Comparison of ENCODE assay signal across 8 cellular contexts in genomic region chr10:112376578-112376855, GRCh38. TPM values are rescaled to one million over a fixed set of nuclear protein-coding genes. Genes with fewer than 3 reads are reported as not detected.
DNase-seq lines count a peak whose midpoint lies in the region; ATAC-seq lines count a peak whose summit lies in the region.

No MANE protein-coding gene starts in this region.

- DNase-seq in DMS53 (lab: John Stamatoyannopoulos, UW) (peak; percentile 45), DMS53 treated with DMSO at 0.1 percent for 48 hours (lab: John Stamatoyannopoulos, UW; ENCODE audit: unreplicated experiment) (no peak), A172 (ENCODE audit: low spot score) (no peak), OCI-M2 (lab: John Stamatoyannopoulos, UW; ENCODE audit: unreplicated experiment) (no peak), ACHN (no peak)
- DNase-seq in naive thymus-derived CD8-positive, alpha-beta T cell: no peak

- POLR2A ChIA-PET in naive thymus-derived CD8-positive, alpha-beta T cell (lab: Charles Lee): interaction anchor here (1.0 to 3.7 kb wide), 3 partner anchors 10 to 70 kb away, joined by 4 to 37 read pairs (median 20); partner anchors contain the start of genes VTI1A and ZDHHC6

- H3K9me3 Mint-ChIP-seq in activated naive CD8-positive, alpha-beta T cell (ENCODE audit: low read depth): no peaks in the 10 kb centered on the region
- no peaks in the 10 kb centered on the region for H3K9me3 Mint-ChIP-seq in naive thymus-derived CD8-positive, alpha-beta T cell

- peaks cover 85% of the 10 kb centered on the region for H3K4me1 Mint-ChIP-seq in activated naive CD8-positive, alpha-beta T cell (ENCODE audit: low read depth)
- H3K4me1 Mint-ChIP-seq in naive thymus-derived CD8-positive, alpha-beta T cell: peaks cover 32 to 88% (median 83%) of the 10 kb centered on the region in 4 donors

- in situ Hi-C loops in ACHN (cut with HindIII; ENCODE audit: low pct_ligation_motif_present, low pct_unique_long_range_greater_than_20kb, low sequenced_read_pairs): no loop called here

- H3K27me3 Mint-ChIP-seq in activated naive CD8-positive, alpha-beta T cell: no peaks in the 10 kb centered on the region
- H3K27me3 Mint-ChIP-seq in naive thymus-derived CD8-positive, alpha-beta T cell: no peaks in the 10 kb centered on the region

- H3K36me3 Mint-ChIP-seq in activated naive CD8-positive, alpha-beta T cell: peaks cover 13% of the 10 kb centered on the region
- peaks cover 0 to 25% (median 16%) of the 10 kb centered on the region in 3 donors for H3K36me3 Mint-ChIP-seq in naive thymus-derived CD8-positive, alpha-beta T cell

- peak overlapping the region; percentile 99 for H3K27ac Mint-ChIP-seq in activated naive CD8-positive, alpha-beta T cell
- peak overlapping the region; percentile 99 to 100 (median 100) for H3K27ac Mint-ChIP-seq in naive thymus-derived CD8-positive, alpha-beta T cell

- peak overlapping the region; percentile 100 for H3K4me3 Mint-ChIP-seq in activated naive CD8-positive, alpha-beta T cell
- peak overlapping the region; percentile 97 to 100 (median 100) for H3K4me3 Mint-ChIP-seq in naive thymus-derived CD8-positive, alpha-beta T cell

- peak; percentile 14 for ATAC-seq in HG03039 (IDR thresholded peaks at IDR 0.05; ENCODE audit: unreplicated experiment)
- ATAC-seq in naive thymus-derived CD8-positive, alpha-beta T cell: peak; percentile 20 to 25

RNA-seq across cellular contexts. Expression of gene ACSL5, which starts 2.6 kb away (rescaled TPM):
- total RNA-seq in naive thymus-derived CD8-positive, alpha-beta T cell: 10 to 100 TPM; 31.7 to 35.8 TPM
- polyA plus RNA-seq in naive thymus-derived CD8-positive, alpha-beta T cell: 10 to 100 TPM; 52.1 to 69.5 (median 54.3) TPM
- 0.91 and 0.96 TPM in 2 replicates for total RNA-seq in A172 (2014; rRNA removed; shearing (Covaris generic))

Comparison
In these comparisons a context has a peak if more than half of its experiments do, and no peak if none do; other contexts are left out.
1. RNA of gene ACSL5, which starts 2.6 kb away (total RNA-seq): 31.7 to 35.8 TPM in naive thymus-derived CD8-positive, alpha-beta T cell; 0.91 to 0.96 TPM in A172; every median in the first group is over 10 times any median in the second.